22 cellular contexts compared by ENCODE assay signal in genomic region chr11:65185166-65185565, GRCh38. TPM values are rescaled to one million over a fixed set of nuclear protein-coding genes. Genes with fewer than 3 reads are reported as not detected.
"Had no signal": no experiment of that assay in that cellular context is flagged by ENCODE, and none has a peak within 500 bp of the region (broad histone marks: within the 10 kb centered on the region; RNA-seq: fewer than 3 reads in every experiment).

No MANE protein-coding gene starts in this region.

- H3K27me3 Mint-ChIP-seq: activated CD4-positive, alpha-beta T cell treated with anti-CD3 and anti-CD28 coated beads for 36 hours; activated CD8-positive, alpha-beta T cell treated with anti-CD3 and anti-CD28 coated beads for 36 hours had no signal

- H3K9me3 Mint-ChIP-seq: activated CD8-positive, alpha-beta T cell treated with anti-CD3 and anti-CD28 coated beads for 36 hours; activated naive CD4-positive, alpha-beta T cell treated with anti-CD3 and anti-CD28 coated beads, Interleukin-2, amount 50 U/mL, for 72 hours; brain; nephron progenitor cell had no signal

- H3K27ac ChIP-seq: left ventricle myocardium inferior, ovary, thoracic aorta, uterus, VCaP had no signal

- ATAC-seq: activated CD4-positive, alpha-beta T cell treated with anti-CD3 and anti-CD28 coated beads for 36 hours; activated CD8-positive, alpha-beta T cell treated with anti-CD3 and anti-CD28 coated beads for 36 hours; activated naive CD4-positive, alpha-beta T cell treated with anti-CD3 and anti-CD28 coated beads, Interleukin-2, amount 50 U/mL, for 72 hours had no signal

- H3K27ac Mint-ChIP-seq: activated CD4-positive, alpha-beta T cell treated with anti-CD3 and anti-CD28 coated beads for 36 hours; activated CD8-positive, alpha-beta T cell treated with anti-CD3 and anti-CD28 coated beads for 36 hours; activated naive CD4-positive, alpha-beta T cell treated with anti-CD3 and anti-CD28 coated beads, Interleukin-2, amount 50 U/mL, for 72 hours; nephron progenitor cell had no signal

- H3K36me3 ChIP-seq: ovary, uterus had no signal

- H3K9me3 ChIP-seq: left ventricle myocardium inferior, ovary, stomach, thoracic aorta, uterus had no signal

- H3K4me3 ChIP-seq: left ventricle myocardium inferior, ovary, stomach, thoracic aorta, uterus had no signal

- H3K4me3 Mint-ChIP-seq: activated CD4-positive, alpha-beta T cell treated with anti-CD3 and anti-CD28 coated beads for 36 hours; activated CD8-positive, alpha-beta T cell treated with anti-CD3 and anti-CD28 coated beads for 36 hours; nephron progenitor cell had no signal

- H3K27me3 ChIP-seq: ovary, stomach, uterus had no signal

- DNase-seq: activated CD4-positive, alpha-beta T cell treated with anti-CD3 and anti-CD28 coated beads for 36 hours; activated CD8-positive, alpha-beta T cell treated with anti-CD3 and anti-CD28 coated beads for 36 hours; activated effector memory CD4-positive, alpha-beta T cell treated with Interleukin-2 at 50 U/mL for 16 hours; amniotic stem cell; cerebellar nuclear complex; dermis blood vessel endothelial cell; islet precursor cell; left ventricle myocardium inferior; mesenchymal stem cell; nephron progenitor cell; stimulated activated CD4-positive, alpha-beta T cell treated with anti-CD3 and anti-CD28 coated beads, Interleukin-15, amount 100 ng/mL, for 24 hours; stimulated activated CD4-positive, alpha-beta T cell treated with anti-CD3 and anti-CD28 coated beads, Interleukin-4, amount 100 ng/mL, for 24 hours; stomach; T-helper 1 cell; uterus had no signal

RNA-seq across cellular contexts. Expression of gene SPDYC, which starts 15.1 kb away (rescaled TPM):
- total RNA-seq: activated CD4-positive, alpha-beta T cell treated with anti-CD3 and anti-CD28 coated beads for 36 hours; activated CD8-positive, alpha-beta T cell treated with anti-CD3 and anti-CD28 coated beads for 36 hours; activated naive CD4-positive, alpha-beta T cell treated with anti-CD3 and anti-CD28 coated beads, Interleukin-2, amount 50 U/mL, for 72 hours; dermis blood vessel endothelial cell; left ventricle myocardium inferior; ovary; renal cortical epithelial cell; stomach; thoracic aorta; uterus had no signal
- polyA plus RNA-seq: esophagus, stomach had no signal
